ENCODE assay signal across 27 cellular contexts in genomic region chr12:22435583-22435982, GRCh38.
"Had no signal": no experiment of that assay in that cellular context is flagged by ENCODE, and none has a peak within 500 bp of the region (broad histone marks: within the 10 kb centered on the region; RNA-seq: fewer than 3 reads in every experiment).

No MANE protein-coding gene starts in this region.

- H3K4me1 Mint-ChIP-seq: neural progenitor cell had no signal

- ATAC-seq: natural killer cell; psoas muscle; right lobe of liver; stimulated activated naive B cell treated with anti-CD40 and anti-IgM and Interleukin-4, amounts not matched to agents 10 μg/mL and 1 μg/mL and 100 μg/mL, for 72 hours; stimulated activated naive CD8-positive, alpha-beta T cell treated with anti-CD3 and anti-CD28 coated beads, Interleukin-15, Interleukin-2, amounts not matched to agents 100 U/mL and 50 U/mL, for 24 hours had no signal

- H3K27me3 ChIP-seq: neural progenitor cell, neutrophil, right lobe of liver, stomach, testis, thyroid gland, transverse colon, upper lobe of left lung, vagina had no signal

- H3K4me3 ChIP-seq: left ventricle myocardium inferior, lung, neural progenitor cell, psoas muscle, right lobe of liver, smooth muscle cell, stomach, testis, thyroid gland, transverse colon, upper lobe of left lung, vagina had no signal

- H3K9ac ChIP-seq: neural progenitor cell, parathyroid adenoma had no signal

- H3K4me1 ChIP-seq: neural progenitor cell, parathyroid adenoma, psoas muscle, right lobe of liver, stomach, testis, thyroid gland, transverse colon, upper lobe of left lung, vagina had no signal

- H3K27me3 Mint-ChIP-seq: naive B cell; stimulated activated naive B cell treated with anti-CD40 and anti-IgM and Interleukin-4, amounts not matched to agents 10 μg/mL and 1 μg/mL and 100 μg/mL, for 72 hours had no signal

- H3K4me2 ChIP-seq: neural progenitor cell, smooth muscle cell had no signal

- H3K27ac ChIP-seq: left ventricle myocardium inferior, neural progenitor cell, neutrophil, parathyroid adenoma, psoas muscle, right lobe of liver, stomach, testis, thyroid gland, transverse colon, upper lobe of left lung, vagina had no signal

- DNase-seq: islet precursor cell; left ventricle myocardium inferior; mesendoderm; naive B cell; natural killer cell; nephron progenitor cell; occipital lobe; psoas muscle; right lobe of liver; stimulated activated CD4-positive, alpha-beta T cell treated with anti-CD3 and anti-CD28 coated beads, Interleukin-1b, Interleukin-23, amount 100 ng/mL, for 48 hours; stimulated activated CD4-positive, alpha-beta T cell treated with anti-CD3 and anti-CD28 coated beads, Interleukin-2, amount 100 ng/mL, for 48 hours; stimulated activated CD4-positive, alpha-beta T cell treated with anti-CD3 and anti-CD28 coated beads, Interleukin-4, amount 100 ng/mL, for 4 hours; stimulated activated CD8-positive, alpha-beta memory T cell treated with anti-CD3 and anti-CD28 coated beads, Interleukin-4, amount 100 ng/mL, for 48 hours; stimulated activated naive B cell treated with anti-CD40 and anti-IgM and Interleukin-4, amounts not matched to agents 10 μg/mL and 1 μg/mL and 100 μg/mL, for 72 hours; stimulated activated naive CD8-positive, alpha-beta T cell treated with anti-CD3 and anti-CD28 coated beads, Interleukin-15, Interleukin-2, amounts not matched to agents 100 U/mL and 50 U/mL, for 24 hours; stomach; testis; thyroid gland; transverse colon; upper lobe of left lung had no signal

- H3K79me2 ChIP-seq: parathyroid adenoma had no signal

- H2AFZ ChIP-seq: neural progenitor cell, parathyroid adenoma had no signal

- H3K27ac Mint-ChIP-seq: mesothelial cell of epicardium; natural killer cell; nephron progenitor cell; neural progenitor cell; stimulated activated naive B cell treated with anti-CD40 and anti-IgM and Interleukin-4, amounts not matched to agents 10 μg/mL and 1 μg/mL and 100 μg/mL, for 72 hours had no signal

- H3K36me3 Mint-ChIP-seq: mesothelial cell of epicardium; naive B cell; natural killer cell; neural progenitor cell; stimulated activated naive B cell treated with anti-CD40 and anti-IgM and Interleukin-4, amounts not matched to agents 10 μg/mL and 1 μg/mL and 100 μg/mL, for 72 hours had no signal

- H3K9me3 ChIP-seq: left ventricle myocardium inferior, neutrophil, psoas muscle, right lobe of liver, stomach, testis, thyroid gland, transverse colon, upper lobe of left lung, vagina had no signal

- H3K9me3 Mint-ChIP-seq: naive B cell; natural killer cell; nephron progenitor cell; neural progenitor cell; stimulated activated naive B cell treated with anti-CD40 and anti-IgM and Interleukin-4, amounts not matched to agents 10 μg/mL and 1 μg/mL and 100 μg/mL, for 72 hours had no signal

- H3K36me3 ChIP-seq: left ventricle myocardium inferior, neural progenitor cell, neutrophil, right lobe of liver, stomach, thyroid gland, transverse colon, upper lobe of left lung, vagina had no signal

- H3K4me3 Mint-ChIP-seq: mesothelial cell of epicardium; naive B cell; natural killer cell; nephron progenitor cell; neural progenitor cell; stimulated activated naive B cell treated with anti-CD40 and anti-IgM and Interleukin-4, amounts not matched to agents 10 μg/mL and 1 μg/mL and 100 μg/mL, for 72 hours had no signal
